8 cellular contexts compared by ENCODE assay signal in genomic region chr6:132768051-132768517, GRCh38. TPM values are rescaled to one million over a fixed set of nuclear protein-coding genes. Genes with fewer than 3 reads are reported as not detected.
DNase-seq lines count a peak whose midpoint lies in the region; ATAC-seq and TF ChIP-seq lines count a peak whose summit lies in the region.

No MANE protein-coding gene starts in this region.

- H3K27me3 ChIP-seq in BE2C (no peaks in the 10 kb centered on the region), iPS DF 6.9 (ENCODE audit: control insufficient read depth, insufficient read depth, low read length) (no peaks in the 10 kb centered on the region)

- H3K27me3 Mint-ChIP-seq in stimulated activated naive CD8-positive, alpha-beta T cell treated with anti-CD3 and anti-CD28 coated beads, Interleukin-15, amount 100 ng/mL, for 72 hours: no peaks in the 10 kb centered on the region

- peaks cover 28% of the 10 kb centered on the region for H3K4me1 Mint-ChIP-seq in stimulated activated naive CD8-positive, alpha-beta T cell treated with anti-CD3 and anti-CD28 coated beads, Interleukin-15, amount 100 ng/mL, for 72 hours

- H3K4me1 ChIP-seq in BE2C (no peaks in the 10 kb centered on the region), iPS DF 6.9 (ENCODE audit: control insufficient read depth, insufficient read depth, low read length) (no peaks in the 10 kb centered on the region)

- ATAC-seq in GM18520 (IDR thresholded peaks at IDR 0.05; ENCODE audit: unreplicated experiment) (peak; percentile 65), HG02870 (IDR thresholded peaks at IDR 0.05; ENCODE audit: unreplicated experiment) (peak; percentile 81)
- peak; percentile 92 for ATAC-seq in stimulated activated naive CD8-positive, alpha-beta T cell treated with anti-CD3 and anti-CD28 coated beads, Interleukin-15, amount 100 ng/mL, for 72 hours

- no peak overlapping the region for H3K4me3 ChIP-seq in BE2C (ENCODE audit: low read depth, low read length)
- H3K4me3 ChIP-seq in iPS DF 6.9 (ENCODE audit: low read length): peak overlapping the region; percentile 30; the same call in 1 of the 2 replicates

- H3K4me3 Mint-ChIP-seq in stimulated activated naive CD8-positive, alpha-beta T cell treated with anti-CD3 and anti-CD28 coated beads, Interleukin-15, amount 100 ng/mL, for 72 hours: peak overlapping the region in 1 of 2 donors; percentile 41

- no peak overlapping the region for H3K27ac Mint-ChIP-seq in stimulated activated naive CD8-positive, alpha-beta T cell treated with anti-CD3 and anti-CD28 coated beads, Interleukin-15, amount 100 ng/mL, for 72 hours

- WGBS in iPS DF 6.9 (ENCODE audit: insufficient coverage, insufficient read length): no CpG with 5 or more reads among the region's 6 CpGs

- H3K9me3 ChIP-seq in BE2C: no peaks in the 10 kb centered on the region; the same call in 1 of the 2 replicates
- H3K9me3 ChIP-seq in iPS DF 6.9 (ENCODE audit: control insufficient read depth, insufficient read depth, low read length): no peaks in the 10 kb centered on the region

- H3K27ac ChIP-seq in iPS DF 6.9 (ENCODE audit: low read length): no peak overlapping the region

- H3K36me3 ChIP-seq in BE2C (no peaks in the 10 kb centered on the region), iPS DF 6.9 (ENCODE audit: control insufficient read depth, insufficient read depth, low read length) (no peaks in the 10 kb centered on the region; the same call in 1 of the 2 replicates)

- H3K9me3 Mint-ChIP-seq in stimulated activated naive CD8-positive, alpha-beta T cell treated with anti-CD3 and anti-CD28 coated beads, Interleukin-15, amount 100 ng/mL, for 72 hours: no peaks in the 10 kb centered on the region

- peak; percentile 33 for DNase-seq in BE2C
- DNase-seq in MV-4-11 (lab: John Stamatoyannopoulos, UW): peak; percentile 60
- peak; percentile 30 to 45 for DNase-seq in activated T-cell treated with anti-CD3 and anti-CD28 coated beads, Interleukin-2, amount 50 U/mL, for 48 hours
- peak; percentile 47 for DNase-seq in iPS DF 6.9 (ENCODE audit: low read depth, low spot score)
- peak; percentile 51 to 54 for DNase-seq in stimulated activated naive CD8-positive, alpha-beta T cell treated with anti-CD3 and anti-CD28 coated beads, Interleukin-15, amount 100 ng/mL, for 72 hours
- no peak for DNase-seq in amniotic stem cell (lab: John Stamatoyannopoulos, UW)

- peak; percentile 48 for TF ChIP-seq CTCF in BE2C (IDR thresholded peaks at IDR 0.05; ENCODE audit: low read depth, low read length)

RNA-seq across cellular contexts. Expression of gene VNN2, which starts 10.4 kb away (rescaled TPM):
- not detected for polyA plus RNA-seq in BE2C (2012; ENCODE audit: insufficient read depth, insufficient read length, low read depth)

RNA-seq across cellular contexts. Expression of gene SLC18B1, which starts 30.4 kb away (rescaled TPM):
- polyA plus RNA-seq in BE2C (2012; ENCODE audit: insufficient read depth, insufficient read length, low read depth): 1.3 TPM

RNA-seq across cellular contexts. Expression of gene RPS12, which starts 46.3 kb away (rescaled TPM):
- polyA plus RNA-seq in BE2C (2012; ENCODE audit: insufficient read depth, insufficient read length, low read depth): 1,095 TPM

RNA-seq across cellular contexts. Expression of gene VNN1, which starts 54.2 kb away (rescaled TPM):
- not detected for polyA plus RNA-seq in BE2C (2012; ENCODE audit: insufficient read depth, insufficient read length, low read depth)
